ENCODE assay signal across 8 cellular contexts in genomic region chr3:129183569-129184395, GRCh38. TPM values are rescaled to one million over a fixed set of nuclear protein-coding genes. Genes with fewer than 3 reads are reported as not detected.
DNase-seq lines count a peak whose midpoint lies in the region; ATAC-seq and TF ChIP-seq lines count a peak whose summit lies in the region.

TSS of gene CNBP (minus strand) at chr3:129183896. CDS start at chr3:129171757, 12,139 bp downstream.

- peak within 1 kb of the TSS; percentile 99 for H3K4me3 ChIP-seq in left ventricle myocardium inferior
- peak within 1 kb of the TSS; percentile 74 to 98 for H3K4me3 ChIP-seq in prostate gland

- H3K27ac ChIP-seq in left ventricle myocardium inferior (replicated peaks) (peak within 1 kb of the TSS; percentile 100), prostate gland (peak within 1 kb of the TSS; percentile 96 to 98)

- ATAC-seq in GM18499 (IDR thresholded peaks at IDR 0.05; ENCODE audit: insufficient read depth, unreplicated experiment) = peak; percentile 62
- peak; percentile 91 for ATAC-seq in HG02938 (IDR thresholded peaks at IDR 0.05; ENCODE audit: unreplicated experiment)
- peak; percentile 98 for ATAC-seq in T-helper 17 cell

- peaks cover 26% of the 10 kb centered on the region for H3K4me1 Mint-ChIP-seq in T-helper 17 cell

- H3K27me3 Mint-ChIP-seq in T-helper 17 cell = no peaks in the 10 kb centered on the region

- peaks cover 7% of the 10 kb centered on the region for H3K36me3 ChIP-seq in left ventricle myocardium inferior
- peaks cover 0 to 3% of the 10 kb centered on the region in 2 donors for H3K36me3 ChIP-seq in prostate gland

- H3K27ac Mint-ChIP-seq in T-helper 17 cell = peak within 1 kb of the TSS; percentile 97

- H3K27me3 ChIP-seq in left ventricle myocardium inferior (ENCODE audit: low read depth) (no peaks in the 10 kb centered on the region), prostate gland (replicated peaks; ENCODE audit: insufficient read depth) (no peaks in the 10 kb centered on the region)

- no peaks in the 10 kb centered on the region for H3K9me3 ChIP-seq in T-helper 17 cell (ENCODE audit: control insufficient read depth, low read length, poor library complexity, severe bottlenecking)
- no peaks in the 10 kb centered on the region for H3K9me3 ChIP-seq in left ventricle myocardium inferior (replicated peaks)
- no peaks in the 10 kb centered on the region for H3K9me3 ChIP-seq in prostate gland

- peaks cover 5% of the 10 kb centered on the region for H3K36me3 Mint-ChIP-seq in T-helper 17 cell (ENCODE audit: low read depth)

- DNase-seq in NCI-H187 (lab: John Stamatoyannopoulos, UW) = peak; percentile 81 to 82
- DNase-seq in T-helper 17 cell = peak; percentile 88 to 91 (median 90)
- DNase-seq in amygdala (lab: John Stamatoyannopoulos, UW) = peak; percentile 51 to 95 (median 86)
- DNase-seq in left ventricle myocardium inferior = peak; percentile 95
- DNase-seq in prostate gland (ENCODE audit: low spot score) = peak; percentile 92
- peak; percentile 92 for DNase-seq in ureter (ENCODE audit: low spot score)

- intact Hi-C loops in left ventricle myocardium inferior (cut with micrococcal nuclease) = no loop called here
- intact Hi-C loops in prostate gland (cut with DNase I) = loop anchor here (5.0 kb wide), 2 partner anchors 44 to 64 kb away; partner anchors contain the start of gene COPG1

- WGBS in prostate gland = under 1% methylated on average over 37 of the region's 83 CpGs

- peak; percentile 98 for TF ChIP-seq POLR2A in prostate gland (IDR thresholded peaks at IDR 0.05)

- H3K4me1 ChIP-seq in left ventricle myocardium inferior (peaks cover 79% of the 10 kb centered on the region), prostate gland (replicated peaks) (peaks cover 18% of the 10 kb centered on the region)

- peak within 1 kb of the TSS; percentile 96 for H3K4me3 Mint-ChIP-seq in T-helper 17 cell

- no peak for TF ChIP-seq CTCF in left ventricle myocardium inferior (IDR thresholded peaks at IDR 0.05; ENCODE audit: borderline replicate concordance)
- TF ChIP-seq CTCF in prostate gland (IDR thresholded peaks at IDR 0.05) = peak in 1 of 4 experiments; percentile 25

RNA-seq across cellular contexts. Expression of gene CNBP, which starts in this region (rescaled TPM):
- total RNA-seq in T-helper 17 cell = 100 to 1,000 TPM; 253 to 276 TPM
- total RNA-seq in left ventricle myocardium inferior = 490 TPM
- 100 to 1,000 TPM; 339 to 523 TPM for total RNA-seq in prostate gland
- total RNA-seq in ureter = 338 TPM

Comparison
In these comparisons a context has a peak if more than half of its experiments do, and no peak if none do; other contexts are left out.
1. Peak in every context shown above with its lines: DNase-seq, ATAC-seq, H3K4me3 ChIP-seq and H3K27ac ChIP-seq.